1 cellular context compared by ENCODE assay signal in genomic region chr4:180767330-180767729, GRCh38.
TF ChIP-seq lines count a peak whose summit lies in the region.

No MANE protein-coding gene starts in this region.

TF ChIP-seq in H1, 55 proteins besides CTCF, POLR2A, EP300 and RAD21:
- no peak for TF ChIP-seq SUZ12 (IDR thresholded peaks at IDR 0.05; ENCODE audit: low read length)
- no peak for TF ChIP-seq TEAD4 (IDR thresholded peaks at IDR 0.05; ENCODE audit: low read depth, low read length)
- no peak for TF ChIP-seq TAF7 (optimal IDR thresholded peaks at IDR 0.05; ENCODE audit: borderline replicate concordance, low read depth, low read length)
- TF ChIP-seq RXRA (IDR thresholded peaks at IDR 0.05; ENCODE audit: insufficient read depth, low read depth, low read length), result no peak
- TF ChIP-seq YY1 (IDR thresholded peaks at IDR 0.05; ENCODE audit: low read depth, low read length), result no peak
- TF ChIP-seq SP4 (IDR thresholded peaks at IDR 0.05; ENCODE audit: low read length), result no peak
- no peak for TF ChIP-seq KDM1A (IDR thresholded peaks at IDR 0.05; ENCODE audit: borderline replicate concordance, low read length)
